18 cellular contexts compared by ENCODE assay signal in genomic region chr11:120877746-120878365, GRCh38.
A peak's percentile ranks its signal among the peaks of the same experiment; 100 is the strongest.
DNase-seq lines count a peak whose midpoint lies in the region; ATAC-seq and TF ChIP-seq lines count a peak whose summit lies in the region.
"Had no signal": no experiment of that assay in that cellular context is flagged by ENCODE, and none has a peak within 500 bp of the region (broad histone marks: within the 10 kb centered on the region; RNA-seq: fewer than 3 reads in every experiment).

No MANE protein-coding gene starts in this region.

- H3K4me1 ChIP-seq in body of pancreas (no peaks in the 10 kb centered on the region), colonic mucosa (no peaks in the 10 kb centered on the region)

- ATAC-seq in body of pancreas (no peak), HG03045 (IDR thresholded peaks at IDR 0.05; ENCODE audit: unreplicated experiment) (no peak)
- ATAC-seq: K562 had no signal

- DNase-seq in DMS53 (lab: John Stamatoyannopoulos, UW): peak; percentile 81
- peak; percentile 98 for DNase-seq in NCI-H1092 treated with DMSO at 0.1 percent for 48 hours (lab: John Stamatoyannopoulos, UW)
- DNase-seq in NCI-H2107 treated with DMSO at 0.1 percent for 48 hours (lab: John Stamatoyannopoulos, UW; ENCODE audit: unreplicated experiment): peak; percentile 56
- DNase-seq in SHP77 (lab: John Stamatoyannopoulos, UW): peak; percentile 23 to 43
- DNase-seq in body of pancreas: no peak
- no peak for DNase-seq in colonic mucosa
- DNase-seq in posterior cingulate gyrus: no peak
- DNase-seq: DMS 273 treated with DMSO at 0.1 percent for 48 hours, H9, MV-4-11, NCI-H2081 treated with DMSO at 0.1 percent for 48 hours, NCI-H446 treated with DMSO at 0.1 percent for 48 hours, NCI-H774, T-helper 9 cell had no signal

- 73 to 79% methylated on average over 6 to 10 of the region's 10 CpGs for WGBS in body of pancreas, 2 donors

- H3K9ac ChIP-seq in colonic mucosa (ENCODE audit: low read depth in 2 of 2, low read length in 2 of 2): no peak overlapping the region

- no peak for TF ChIP-seq POLR2A in body of pancreas (IDR thresholded peaks at IDR 0.05)

- no peaks in the 10 kb centered on the region for H3K36me3 ChIP-seq in body of pancreas (replicated peaks in 1 of 2; ENCODE audit: insufficient read depth in 1 of 2, low read depth in 2 of 2)
- H3K36me3 ChIP-seq in colonic mucosa: no peaks in the 10 kb centered on the region

- no peak overlapping the region for H3K4me3 ChIP-seq in body of pancreas
- H3K4me3 ChIP-seq in colonic mucosa: no peak overlapping the region
- H3K4me3 ChIP-seq: K562, SK-N-MC had no signal

- no peaks in the 10 kb centered on the region for H3K9me3 ChIP-seq in body of pancreas
- H3K9me3 ChIP-seq in colonic mucosa: no peaks in the 10 kb centered on the region

- H3K27ac ChIP-seq in body of pancreas (no peak overlapping the region), colonic mucosa (no peak overlapping the region)
- H3K27ac ChIP-seq: C4-2B, SK-N-MC had no signal

- H3K27me3 ChIP-seq in body of pancreas: no peaks in the 10 kb centered on the region
- no peaks in the 10 kb centered on the region for H3K27me3 ChIP-seq in colonic mucosa

- TF ChIP-seq CTCF in body of pancreas (IDR thresholded peaks at IDR 0.05) (no peak), colonic mucosa (IDR thresholded peaks at IDR 0.05) (no peak)

- intact Hi-C loops in body of pancreas (cut with DNase I) (no loop called here), colonic mucosa (cut with DNase I) (no loop called here), posterior cingulate gyrus (cut with DNase I) (no loop called here)

Comparison
In these comparisons a context has a peak if more than half of its experiments do, and no peak if none do; other contexts are left out.
1. DNase-seq: peak in DMS53 (single experiment), NCI-H1092 treated with DMSO at 0.1 percent for 48 hours (single experiment), NCI-H2107 treated with DMSO at 0.1 percent for 48 hours (single experiment) and SHP77 (2 of 2); none in body of pancreas (0 of 4), colonic mucosa (single experiment) and posterior cingulate gyrus (0 of 10).